In genomic region chr19:42596391-42597071, GRCh38 we compare ENCODE assay signal across 7 cellular contexts. TPM values are rescaled to one million over a fixed set of nuclear protein-coding genes. Genes with fewer than 3 reads are reported as not detected.
A peak's percentile ranks its signal among the peaks of the same experiment; 100 is the strongest.
DNase-seq lines count a peak whose midpoint lies in the region; ATAC-seq and TF ChIP-seq lines count a peak whose summit lies in the region.

No MANE protein-coding gene starts in this region.

- TF ChIP-seq CTCF in LNCAP (IDR thresholded peaks at IDR 0.05) (peak; percentile 82), fibroblast of pulmonary artery (IDR thresholded peaks at IDR 0.05; ENCODE audit: low read length, missing control alignments) (peak; percentile 95)

- no peak for ATAC-seq in activated CD8-positive, alpha-beta T cell treated with anti-CD3 and anti-CD28 coated beads, Interleukin-2, amount 10 ng/mL, durations not matched to agents 7 days and 5 days
- ATAC-seq in HG02870 (IDR thresholded peaks at IDR 0.05; ENCODE audit: unreplicated experiment): no peak

- peaks cover 14% of the 10 kb centered on the region for H3K27me3 Mint-ChIP-seq in activated CD8-positive, alpha-beta T cell treated with anti-CD3 and anti-CD28 coated beads, Interleukin-2, amount 10 ng/mL, durations not matched to agents 7 days and 5 days (ENCODE audit: low read depth)

- no peaks in the 10 kb centered on the region for H3K4me1 Mint-ChIP-seq in activated CD8-positive, alpha-beta T cell treated with anti-CD3 and anti-CD28 coated beads, Interleukin-2, amount 10 ng/mL, durations not matched to agents 7 days and 5 days (ENCODE audit: low read depth)

- in situ Hi-C loops in G401 (cut with HindIII; ENCODE audit: low sequenced_read_pairs): loop anchor here (25.0 kb wide), 1 partner anchor 159 kb away; the partner anchor contains the start of genes CXCL17 and LIPE

- no peaks in the 10 kb centered on the region for H3K9me3 Mint-ChIP-seq in activated CD8-positive, alpha-beta T cell treated with anti-CD3 and anti-CD28 coated beads, Interleukin-2, amount 10 ng/mL, durations not matched to agents 7 days and 5 days (ENCODE audit: insufficient read depth)

- DNase-seq in G401 (ENCODE audit: low spot score) (peak; percentile 25), fibroblast of pulmonary artery (ENCODE audit: low read depth) (peak; percentile 20), pons (ENCODE audit: low spot score) (peak; percentile 5), SIG-M5 treated with dmso at 0.1 percent for 504 hours (lab: John Stamatoyannopoulos, UW; ENCODE audit: unreplicated experiment) (no peak)
- DNase-seq in activated CD8-positive, alpha-beta T cell treated with anti-CD3 and anti-CD28 coated beads, Interleukin-2, amount 10 ng/mL, durations not matched to agents 7 days and 5 days: peak; percentile 40

- no peak overlapping the region for H3K4me3 Mint-ChIP-seq in activated CD8-positive, alpha-beta T cell treated with anti-CD3 and anti-CD28 coated beads, Interleukin-2, amount 10 ng/mL, durations not matched to agents 7 days and 5 days

- H3K36me3 Mint-ChIP-seq in activated CD8-positive, alpha-beta T cell treated with anti-CD3 and anti-CD28 coated beads, Interleukin-2, amount 10 ng/mL, durations not matched to agents 7 days and 5 days (ENCODE audit: low read depth): no peaks in the 10 kb centered on the region

- POLR2A ChIA-PET in activated CD8-positive, alpha-beta T cell treated with anti-CD3 and anti-CD28 coated beads, Interleukin-2, amount 10 ng/mL, durations not matched to agents 7 days and 5 days (lab: Charles Lee): no interaction called here

- H3K27ac Mint-ChIP-seq in activated CD8-positive, alpha-beta T cell treated with anti-CD3 and anti-CD28 coated beads, Interleukin-2, amount 10 ng/mL, durations not matched to agents 7 days and 5 days: no peak overlapping the region

- no peak overlapping the region for H3K4me3 ChIP-seq in fibroblast of pulmonary artery (replicated peaks; ENCODE audit: low read depth, low read length)

- CTCF ChIA-PET in activated CD8-positive, alpha-beta T cell treated with anti-CD3 and anti-CD28 coated beads, Interleukin-2, amount 10 ng/mL, durations not matched to agents 7 days and 5 days (lab: Charles Lee): interaction anchor here (0.6 to 3.4 kb wide), 24 partner anchors 10 to 158 kb away, joined by 3 to 20 read pairs (median 4); partner anchors contain the start of gene CEACAM1

RNA-seq across cellular contexts. Expression of gene CEACAM8, which starts 1.8 kb away (rescaled TPM):
- total RNA-seq in G401 (2014; rRNA removed; shearing (Covaris generic)): 0.61 and 2.7 TPM in 2 replicates
- total RNA-seq in activated CD8-positive, alpha-beta T cell treated with anti-CD3 and anti-CD28 coated beads, Interleukin-2, amount 10 ng/mL, durations not matched to agents 7 days and 5 days: not detected
